ENCODE assay signal across 23 cellular contexts in genomic region chr17:78001612-78002011, GRCh38.
"Had no signal": no experiment of that assay in that cellular context is flagged by ENCODE, and none has a peak within 500 bp of the region (broad histone marks: within the 10 kb centered on the region; RNA-seq: fewer than 3 reads in every experiment).

No MANE protein-coding gene starts in this region.

- H3K27me3 ChIP-seq: heart left ventricle, neutrophil, spleen, testis, transverse colon had no signal

- ATAC-seq: esophagus mucosa; left colon; sciatic nerve; stimulated activated memory B cell treated with anti-CD40 and anti-IgM and Interleukin-4, amounts not matched to agents 10 μg/mL and 1 μg/mL and 100 μg/mL, for 72 hours had no signal

- H3K9me3 Mint-ChIP-seq: stimulated activated memory B cell treated with anti-CD40 and anti-IgM and Interleukin-4, amounts not matched to agents 10 μg/mL and 1 μg/mL and 100 μg/mL, for 72 hours; stimulated activated naive CD8-positive, alpha-beta T cell treated with anti-CD3 and anti-CD28 coated beads, Interleukin-15, Interleukin-2, amounts not matched to agents 100 ng/mL and 50 ng/mL, for 24 hours had no signal

- FAIRE-seq: colon had no signal

- H3K36me3 ChIP-seq: transverse colon had no signal

- H3K9me3 ChIP-seq: heart left ventricle, neutrophil, psoas muscle, spleen, testis, transverse colon had no signal

- H3K4me3 Mint-ChIP-seq: naive B cell; stimulated activated memory B cell treated with anti-CD40 and anti-IgM and Interleukin-4, amounts not matched to agents 10 μg/mL and 1 μg/mL and 100 μg/mL, for 72 hours; stimulated activated naive CD8-positive, alpha-beta T cell treated with anti-CD3 and anti-CD28 coated beads, Interleukin-15, Interleukin-2, amounts not matched to agents 100 ng/mL and 50 ng/mL, for 24 hours had no signal

- H3K4me1 ChIP-seq: testis had no signal

- H3K4me3 ChIP-seq: heart left ventricle, lung, psoas muscle, spleen, testis, transverse colon had no signal

- H3K27ac ChIP-seq: neutrophil, spleen, testis, transverse colon had no signal

- H3K27me3 Mint-ChIP-seq: naive B cell; stimulated activated memory B cell treated with anti-CD40 and anti-IgM and Interleukin-4, amounts not matched to agents 10 μg/mL and 1 μg/mL and 100 μg/mL, for 72 hours; stimulated activated naive CD8-positive, alpha-beta T cell treated with anti-CD3 and anti-CD28 coated beads, Interleukin-15, Interleukin-2, amounts not matched to agents 100 ng/mL and 50 ng/mL, for 24 hours had no signal

- H3K27ac Mint-ChIP-seq: stimulated activated memory B cell treated with anti-CD40 and anti-IgM and Interleukin-4, amounts not matched to agents 10 μg/mL and 1 μg/mL and 100 μg/mL, for 72 hours; stimulated activated naive CD8-positive, alpha-beta T cell treated with anti-CD3 and anti-CD28 coated beads, Interleukin-15, Interleukin-2, amounts not matched to agents 100 ng/mL and 50 ng/mL, for 24 hours had no signal

- DNase-seq: effector CD4-positive, alpha-beta T cell; heart left ventricle; hippocampal formation; left colon; left ventricle myocardium superior; mesenchymal stem cell; midbrain; naive B cell; psoas muscle; retina; spleen; stimulated activated CD4-positive, alpha-beta T cell treated with anti-CD3 and anti-CD28 coated beads, Interleukin-15, amount 100 ng/mL, for 24 hours; stimulated activated CD4-positive, alpha-beta T cell treated with anti-CD3 and anti-CD28 coated beads, Interleukin-1b, Interleukin-23, amount 100 ng/mL, for 48 hours; stimulated activated CD4-positive, alpha-beta T cell treated with anti-CD3 and anti-CD28 coated beads, Interleukin-4, amount 100 ng/mL, for 24 hours; testis; transverse colon had no signal
